ENCODE assay signal across 12 cellular contexts in the genomic region with DNA sequence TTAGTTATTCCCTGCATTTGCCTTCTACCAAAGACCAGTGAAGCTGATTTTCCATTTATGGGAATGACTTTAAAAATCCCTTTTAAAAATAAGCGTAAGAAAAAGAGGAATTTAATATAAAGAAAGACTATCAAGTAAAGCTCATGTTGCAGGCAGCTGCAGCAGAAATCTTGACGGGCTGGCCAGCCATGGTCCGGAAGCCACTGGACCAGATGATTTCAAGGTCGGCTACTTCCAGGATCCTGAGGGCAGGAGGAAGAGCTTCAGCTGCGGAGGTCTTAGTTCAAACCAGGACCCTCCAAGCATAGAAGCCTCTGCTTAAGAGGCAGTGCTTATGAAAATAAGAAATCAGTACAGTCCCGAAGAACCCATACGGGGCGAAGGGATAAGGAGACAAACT.
DNase-seq lines count a peak whose midpoint lies in the region; ATAC-seq and TF ChIP-seq lines count a peak whose summit lies in the region.
"Had no signal": no experiment of that assay in that cellular context is flagged by ENCODE, and none has a peak within 500 bp of the region (broad histone marks: within the 10 kb centered on the region; RNA-seq: fewer than 3 reads in every experiment).

No MANE protein-coding gene starts in this region.

- H3K27ac ChIP-seq in right atrium auricular region (peak overlapping the region; percentile 84 to 91), prostate gland (peak overlapping the region; percentile 61), aorta (ENCODE audit: low read depth in 1 of 2, low read length in 2 of 2) (peak overlapping the region; percentile 92 to 94)

- no peaks in the 10 kb centered on the region for H3K9me3 ChIP-seq in right atrium auricular region
- no peaks in the 10 kb centered on the region for H3K9me3 ChIP-seq in prostate gland
- H3K9me3 ChIP-seq in aorta (ENCODE audit: control insufficient read depth, low read length) = no peaks in the 10 kb centered on the region

- H3K36me3 ChIP-seq in right atrium auricular region = no peaks in the 10 kb centered on the region
- H3K36me3 ChIP-seq in prostate gland = no peaks in the 10 kb centered on the region
- no peaks in the 10 kb centered on the region for H3K36me3 ChIP-seq in aorta (ENCODE audit: control insufficient read depth in 1 of 2, insufficient read depth in 2 of 2, low read length in 1 of 2)

- DNase-seq in cardiac fibroblast (ENCODE audit: low read depth in 2 of 2) (peak; percentile 34 to 37), right atrium auricular region (ENCODE audit: low spot score) (peak; percentile 64), prostate gland (ENCODE audit: low spot score) (no peak), aorta (no peak), NCI-H2171 treated with DMSO at 0.1 percent for 48 hours (lab: John Stamatoyannopoulos, UW) (no peak)
- DNase-seq: activated CD8-positive, alpha-beta T cell treated with anti-CD3 and anti-CD28 coated beads for 36 hours; activated naive CD4-positive, alpha-beta T cell; naive B cell; NCI-H1694; OCI-M1 had no signal

- H3K4me3 ChIP-seq in cardiac fibroblast (replicated peaks in 1 of 2; ENCODE audit: low read depth in 2 of 2, low read length in 2 of 2) (no peak overlapping the region), right atrium auricular region (peak overlapping the region; percentile 36 to 42), prostate gland (no peak overlapping the region), aorta (ENCODE audit: low read length in 2 of 2) (peak overlapping the region in 1 of 2 donors; percentile 55)

- TF ChIP-seq POLR2A in prostate gland (IDR thresholded peaks at IDR 0.05) = no peak

- TF ChIP-seq CTCF in cardiac fibroblast (IDR thresholded peaks at IDR 0.05; ENCODE audit: low read depth, low read length) (no peak), right atrium auricular region (IDR thresholded peaks at IDR 0.05) (no peak), prostate gland (IDR thresholded peaks at IDR 0.05) (no peak)

- H3K4me1 ChIP-seq in right atrium auricular region = peaks cover 0 to 66% of the 10 kb centered on the region in 2 donors
- H3K4me1 ChIP-seq in prostate gland (replicated peaks) = no peaks in the 10 kb centered on the region
- H3K4me1 ChIP-seq in aorta (ENCODE audit: control insufficient read depth in 1 of 2, insufficient read depth in 2 of 2, low read length in 2 of 2) = peaks cover 0 to 6% of the 10 kb centered on the region in 2 donors

- ATAC-seq in aorta (ENCODE audit: low FRiP score) = peak; percentile 39
- no peak for ATAC-seq in GM18520 (IDR thresholded peaks at IDR 0.05; ENCODE audit: unreplicated experiment)
- ATAC-seq in GM21381 (IDR thresholded peaks at IDR 0.05; ENCODE audit: unreplicated experiment) = no peak
- ATAC-seq: activated CD8-positive, alpha-beta T cell treated with anti-CD3 and anti-CD28 coated beads for 36 hours had no signal

- WGBS in prostate gland = 53% methylated on average over 8 of the region's 8 CpGs
- WGBS in aorta, 2 donors = 4 to 5% methylated on average over 8 of the region's 8 CpGs

- H3K27me3 ChIP-seq in right atrium auricular region (no peaks in the 10 kb centered on the region), prostate gland (replicated peaks; ENCODE audit: insufficient read depth) (no peaks in the 10 kb centered on the region), aorta (ENCODE audit: control insufficient read depth in 1 of 2, insufficient read depth in 2 of 2, low read length in 1 of 2) (no peaks in the 10 kb centered on the region)

- intact Hi-C loops in prostate gland (cut with DNase I) = loop anchor here (10.0 kb wide), 2 partner anchors 117 to 467 kb away; no protein-coding TSS in a partner anchor
- intact Hi-C loops in aorta (cut with DNase I) = loop anchor here (5.0 to 10.0 kb wide), 3 partner anchors 35 to 220 kb away; a partner anchor contains a TSS

Comparison
In these comparisons a context has a peak if more than half of its experiments do, and no peak if none do; other contexts are left out.
1. DNase-seq: peak in cardiac fibroblast (2 of 2) and right atrium auricular region (single experiment); none in prostate gland (single experiment), aorta (0 of 2) and NCI-H2171 treated with DMSO at 0.1 percent for 48 hours (single experiment).
2. H3K4me3 ChIP-seq: peak in right atrium auricular region (2 of 2); none in cardiac fibroblast (0 of 2) and prostate gland (0 of 2).
3. Peak in every context shown above with its lines, with median percentiles within 50 percentile points of each other: H3K27ac ChIP-seq.